Comparison of ENCODE assay signal across 24 cellular contexts in genomic region chr20:55291251-55291650, GRCh38.
"Had no signal": no experiment of that assay in that cellular context is flagged by ENCODE, and none has a peak within 500 bp of the region (broad histone marks: within the 10 kb centered on the region; RNA-seq: fewer than 3 reads in every experiment).

No MANE protein-coding gene starts in this region.

- ATAC-seq: natural killer cell; psoas muscle; right cardiac atrium; right lobe of liver; stimulated activated effector memory CD8-positive, alpha-beta T cell treated with anti-CD3 and anti-CD28 coated beads, Interleukin-12 subunit alpha, Interleukin-12 subunit beta, amount 100 ng/mL, for 72 hours; stimulated activated naive B cell treated with anti-CD40 and anti-IgM and Interleukin-4, amounts not matched to agents 10 μg/mL and 1 μg/mL and 100 μg/mL, for 72 hours had no signal

- H3K36me3 ChIP-seq: neural progenitor cell, ovary, right lobe of liver, sigmoid colon, stomach, thoracic aorta, thyroid gland, tibial nerve, upper lobe of left lung, uterus had no signal

- FAIRE-seq: small intestine had no signal

- H3K9me3 ChIP-seq: ovary, psoas muscle, right lobe of liver, sigmoid colon, stomach, thoracic aorta, thyroid gland, tibial nerve, upper lobe of left lung, uterus had no signal

- H3K27me3 ChIP-seq: neural progenitor cell, ovary, right lobe of liver, sigmoid colon, stomach, thyroid gland, tibial nerve, upper lobe of left lung, uterus had no signal

- DNase-seq: natural killer cell; occipital lobe; ovary; posterior cingulate gyrus; psoas muscle; right cardiac atrium; right lobe of liver; sigmoid colon; small intestine; stimulated activated CD4-positive, alpha-beta T cell treated with anti-CD3 and anti-CD28 coated beads, Interleukin-15, amount 100 ng/mL, for 24 hours; stimulated activated CD4-positive, alpha-beta T cell treated with anti-CD3 and anti-CD28 coated beads, Interleukin-2, amount 100 ng/mL, for 24 hours; stimulated activated CD4-positive, alpha-beta T cell treated with anti-CD3 and anti-CD28 coated beads, Interleukin-2, amount 100 ng/mL, for 48 hours; stimulated activated CD4-positive, alpha-beta T cell treated with anti-CD3 and anti-CD28 coated beads, Interleukin-4, amount 100 ng/mL, for 24 hours; stimulated activated naive B cell treated with anti-CD40 and anti-IgM and Interleukin-4, amounts not matched to agents 10 μg/mL and 1 μg/mL and 100 μg/mL, for 72 hours; stimulated activated naive CD4-positive, alpha-beta T cell treated with Interleukin-2 at 50 U/mL for 16 hours; stomach; thyroid gland; trophoblast cell; upper lobe of left lung; uterus had no signal

- H3K4me3 ChIP-seq: neural progenitor cell, ovary, psoas muscle, right lobe of liver, sigmoid colon, stomach, thoracic aorta, thyroid gland, tibial nerve, upper lobe of left lung, uterus had no signal
